Comparison of ENCODE assay signal across 9 cellular contexts in the genomic region with DNA sequence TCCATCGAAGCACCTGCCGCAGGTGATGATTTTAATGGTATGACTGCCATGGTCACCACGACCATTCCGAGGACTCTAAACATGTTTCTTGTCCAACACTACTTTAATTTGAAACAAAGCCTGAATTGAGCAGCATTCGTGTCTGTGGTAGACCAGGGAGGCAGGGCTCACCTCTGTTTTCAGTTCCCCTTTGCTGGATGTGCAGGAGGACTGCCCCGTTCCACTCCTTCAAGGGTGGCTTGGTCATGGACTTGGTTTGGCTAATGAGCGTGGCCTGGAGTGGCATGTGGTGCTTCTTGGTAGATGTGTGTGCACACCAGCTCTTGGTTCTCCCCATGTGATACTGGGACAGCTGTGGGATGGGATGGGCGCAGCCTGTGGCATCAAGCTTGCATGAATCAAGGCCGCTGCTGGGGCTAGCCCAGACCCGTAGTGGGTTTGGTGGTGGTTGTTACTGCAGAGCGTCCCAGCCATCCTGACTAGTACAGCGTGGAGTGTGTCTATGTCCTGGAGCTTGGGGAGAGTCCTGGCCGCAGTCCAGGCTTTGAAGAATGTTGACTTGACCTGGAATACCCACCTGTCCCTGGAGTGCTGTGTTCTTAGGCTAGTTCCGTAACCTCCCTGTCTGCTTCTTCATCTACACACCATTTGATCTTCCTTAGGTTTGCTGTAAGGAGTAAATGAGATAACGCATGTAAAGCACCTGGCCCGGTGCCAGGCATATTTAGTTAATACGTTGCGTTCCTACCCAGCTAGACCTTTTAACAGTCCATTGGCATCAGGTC. TPM values are rescaled to one million over a fixed set of nuclear protein-coding genes. Genes with fewer than 3 reads are reported as not detected.
DNase-seq lines count a peak whose midpoint lies in the region; ATAC-seq lines count a peak whose summit lies in the region.
"Had no signal": no experiment of that assay in that cellular context is flagged by ENCODE, and none has a peak within 500 bp of the region (broad histone marks: within the 10 kb centered on the region; RNA-seq: fewer than 3 reads in every experiment).

No MANE protein-coding gene starts in this region.

- H3K4me3 Mint-ChIP-seq in stimulated activated naive B cell treated with anti-CD40 and anti-IgM and Interleukin-4, amounts not matched to agents 10 μg/mL and 1 μg/mL and 100 μg/mL, for 72 hours = peak overlapping the region in 1 of 2 donors; percentile 17

- ATAC-seq in GM19455 (IDR thresholded peaks at IDR 0.05; ENCODE audit: unreplicated experiment) (peak; percentile 79), HG02870 (IDR thresholded peaks at IDR 0.05; ENCODE audit: unreplicated experiment) (peak; percentile 100)
- ATAC-seq in stimulated activated naive B cell treated with anti-CD40 and anti-IgM and Interleukin-4, amounts not matched to agents 10 μg/mL and 1 μg/mL and 100 μg/mL, for 72 hours (replicated peaks) = peak; percentile 100

- H3K27ac Mint-ChIP-seq in stimulated activated naive B cell treated with anti-CD40 and anti-IgM and Interleukin-4, amounts not matched to agents 10 μg/mL and 1 μg/mL and 100 μg/mL, for 72 hours = peak overlapping the region; percentile 44

- DNase-seq in MV-4-11 (lab: John Stamatoyannopoulos, UW) (peak; percentile 25), A172 (ENCODE audit: low spot score) (no peak), DMS53 treated with DMSO at 0.1 percent for 48 hours (lab: John Stamatoyannopoulos, UW; ENCODE audit: unreplicated experiment) (no peak)
- peak; percentile 59 for DNase-seq in stimulated activated naive B cell treated with anti-CD40 and anti-IgM and Interleukin-4, amounts not matched to agents 10 μg/mL and 1 μg/mL and 100 μg/mL, for 72 hours
- DNase-seq in activated effector memory CD4-positive, alpha-beta T cell treated with Interleukin-2 at 50 U/mL for 16 hours = no peak
- DNase-seq: foreskin fibroblast, NCI-H2081 treated with DMSO at 0.1 percent for 48 hours had no signal

- H3K36me3 Mint-ChIP-seq in stimulated activated naive B cell treated with anti-CD40 and anti-IgM and Interleukin-4, amounts not matched to agents 10 μg/mL and 1 μg/mL and 100 μg/mL, for 72 hours = peaks cover 18 to 24% of the 10 kb centered on the region in 2 donors

- peaks cover 0 to 8% of the 10 kb centered on the region in 2 donors for H3K9me3 Mint-ChIP-seq in stimulated activated naive B cell treated with anti-CD40 and anti-IgM and Interleukin-4, amounts not matched to agents 10 μg/mL and 1 μg/mL and 100 μg/mL, for 72 hours

- peaks cover 19 to 57% of the 10 kb centered on the region in 2 donors for H3K4me1 Mint-ChIP-seq in stimulated activated naive B cell treated with anti-CD40 and anti-IgM and Interleukin-4, amounts not matched to agents 10 μg/mL and 1 μg/mL and 100 μg/mL, for 72 hours

- no peaks in the 10 kb centered on the region for H3K27me3 Mint-ChIP-seq in stimulated activated naive B cell treated with anti-CD40 and anti-IgM and Interleukin-4, amounts not matched to agents 10 μg/mL and 1 μg/mL and 100 μg/mL, for 72 hours

RNA-seq across cellular contexts. Expression of a gene that starts 34.8 kb away (rescaled TPM):
- total RNA-seq in A172 (2014; rRNA removed; shearing (Covaris generic)) = not detected in 2 replicates

Comparison
In these comparisons a context has a peak if more than half of its experiments do, and no peak if none do; other contexts are left out.
1. DNase-seq: peak in MV-4-11 (single experiment) and stimulated activated naive B cell treated with anti-CD40 and anti-IgM and Interleukin-4, amounts not matched to agents 10 μg/mL and 1 μg/mL and 100 μg/mL, for 72 hours (single experiment); none in activated effector memory CD4-positive, alpha-beta T cell treated with Interleukin-2 at 50 U/mL for 16 hours (single experiment), A172 (single experiment) and DMS53 treated with DMSO at 0.1 percent for 48 hours (single experiment).
2. Peak in every context shown above with its lines, with median percentiles within 50 percentile points of each other: ATAC-seq.